In genomic region chr16:49932943-49933342, GRCh38 we compare ENCODE assay signal across 13 cellular contexts.
DNase-seq lines count a peak whose midpoint lies in the region; ATAC-seq and TF ChIP-seq lines count a peak whose summit lies in the region.
"Had no signal": no experiment of that assay in that cellular context is flagged by ENCODE, and none has a peak within 500 bp of the region (broad histone marks: within the 10 kb centered on the region; RNA-seq: fewer than 3 reads in every experiment).

No MANE protein-coding gene starts in this region.

- intact Hi-C loops in IMR-90 (cut with micrococcal nuclease) (no loop called here), left ventricle myocardium superior (cut with micrococcal nuclease) (no loop called here), spleen (cut with DNase I; ENCODE audit: low total_unique reads) (no loop called here), left lung (cut with DNase I) (no loop called here)

- in situ Hi-C loops in IMR-90 (cut with MboI; ENCODE audit: low sequenced_read_pairs), result no loop called here

- CTCF ChIA-PET in IMR-90 (lab: Yijun Ruan, JAX), result no interaction called here

- H2BK20ac ChIP-seq in IMR-90 (ENCODE audit: low read depth, low read length), result no peak overlapping the region

- no peak overlapping the region for H3K18ac ChIP-seq in IMR-90 (ENCODE audit: low read depth, low read length)

- DNase-seq in IMR-90, result peak; percentile 11
- DNase-seq in cardiac fibroblast (ENCODE audit: low read depth in 2 of 2), result peak; percentile 33 to 34
- peak; percentile 51 for DNase-seq in left ventricle myocardium superior
- DNase-seq in spleen, result peak; percentile 2
- no peak for DNase-seq in left lung
- DNase-seq in stimulated activated CD4-positive, alpha-beta T cell treated with anti-CD3 and anti-CD28 coated beads, Interleukin-4, amount 100 ng/mL, for 4 hours, result no peak
- DNase-seq: activated naive CD4-positive, alpha-beta T cell treated with anti-CD3 and anti-CD28 coated beads, Interleukin-2, amount 10 ng/mL, durations not matched to agents 7 days and 5 days; CD8-positive, alpha-beta T cell; MM.1S; NCI-H2171 treated with DMSO at 0.1 percent for 48 hours; T-cell had no signal

- H3K9me1 ChIP-seq in IMR-90 (ENCODE audit: insufficient read depth, low read length), result no peaks in the 10 kb centered on the region

- no TSS peak for BruUV-seq in IMR-90 (replicated peaks; lab: Mats Ljungman, UMichigan)

- H4K8ac ChIP-seq in IMR-90 (ENCODE audit: low read depth in 2 of 2, low read length in 2 of 2), result no peak overlapping the region

- TF ChIP-seq CTCF in IMR-90 (conservative IDR thresholded peaks at IDR 0.05; ENCODE audit: low read depth, low read length) (no peak), cardiac fibroblast (IDR thresholded peaks at IDR 0.05; ENCODE audit: low read depth, low read length) (no peak), spleen (IDR thresholded peaks at IDR 0.05 in 8 of 11, conservative IDR thresholded peaks at IDR 0.05 in 3 of 11) (no peak), left lung (IDR thresholded peaks at IDR 0.05) (no peak)

- POLR2A ChIA-PET in IMR-90 (lab: Charles Lee; ENCODE audit: unreplicated experiment), result interaction anchor here (0.6 kb wide), 1 partner anchor 1274 kb away, joined by 3 read pairs; no protein-coding TSS in a partner anchor

- no peak overlapping the region for H2BK120ac ChIP-seq in IMR-90 (ENCODE audit: low read depth, low read length)

- no CpG with 5 or more reads among the region's 4 CpGs for WGBS in IMR-90 (ENCODE audit: extremely low coverage in 2 of 2, insufficient read length in 1 of 2), 2 experiments
- WGBS in spleen, 5 donors, result 46 to 86% (median 69%) methylated on average over 4 of the region's 4 CpGs

- no peak overlapping the region for H2AFZ ChIP-seq in IMR-90 (replicated peaks; ENCODE audit: low read length, poor library complexity)

- TF ChIP-seq POLR2A in IMR-90 (IDR thresholded peaks at IDR 0.05; ENCODE audit: low read depth, low read length), result no peak
- no peak for TF ChIP-seq POLR2A in spleen (IDR thresholded peaks at IDR 0.05)

- H3K27me3 ChIP-seq in IMR-90 (ENCODE audit: control insufficient read depth, insufficient read depth, low read length) (peaks cover 5% of the 10 kb centered on the region), spleen (replicated peaks in 1 of 7) (peaks cover 0 to 14% (median 0%) of the 10 kb centered on the region in 7 donors), left lung (no peaks in the 10 kb centered on the region)

- no peak for TF ChIP-seq RAD21 in IMR-90 (IDR thresholded peaks at IDR 0.05; ENCODE audit: low read length)

- peak overlapping the region; percentile 10; the same call in 1 of the 2 replicates for H3K4me2 ChIP-seq in IMR-90 (ENCODE audit: low read depth, low read length)

- H4K5ac ChIP-seq in IMR-90 (ENCODE audit: low read depth, low read length), result no peak overlapping the region

- no peak overlapping the region for H2BK5ac ChIP-seq in IMR-90 (ENCODE audit: low read depth, low read length, poor library complexity, severe bottlenecking)

- no peak overlapping the region for H3K14ac ChIP-seq in IMR-90 (replicated peaks; ENCODE audit: low read depth, low read length)

- H3K27ac ChIP-seq in IMR-90 (ENCODE audit: insufficient read depth, low read length) (no peak overlapping the region), spleen (no peak overlapping the region), left lung (no peak overlapping the region)

- no peak overlapping the region for H2BK15ac ChIP-seq in IMR-90 (ENCODE audit: low read depth, low read length)

- no peak overlapping the region for H4K91ac ChIP-seq in IMR-90 (ENCODE audit: insufficient read depth, low read depth, low read length)

- H2AK5ac ChIP-seq in IMR-90 (ENCODE audit: low read depth, low read length), result no peak overlapping the region

- H3K9ac ChIP-seq in IMR-90 (ENCODE audit: low read depth, low read length), result no peak overlapping the region

- no peak overlapping the region for H3K4ac ChIP-seq in IMR-90 (ENCODE audit: low read depth, low read length)

- ATAC-seq in IMR-90 (ENCODE audit: low read depth) (peak; percentile 21; the same call in 1 of the 2 replicates), left ventricle myocardium superior (peak; percentile 75), left lung (no peak), HG03139 (IDR thresholded peaks at IDR 0.05; ENCODE audit: unreplicated experiment) (no peak), GM18907 (IDR thresholded peaks at IDR 0.05; ENCODE audit: unreplicated experiment) (no peak)
- ATAC-seq: CD8-positive, alpha-beta T cell; T-cell had no signal

- H3K23ac ChIP-seq in IMR-90 (ENCODE audit: low read depth, low read length), result no peak overlapping the region

- no peaks in the 10 kb centered on the region for H3K36me3 ChIP-seq in IMR-90 (ENCODE audit: control insufficient read depth, insufficient read depth, low read length)
- H3K36me3 ChIP-seq in spleen, result no peaks in the 10 kb centered on the region
- H3K36me3 ChIP-seq in left lung, result no peaks in the 10 kb centered on the region

- dilution Hi-C loops in IMR-90 (cut with HindIII; ENCODE audit: low sequenced_read_pairs, unreplicated experiment), result no loop called here

- H3K9me3 ChIP-seq in IMR-90 (ENCODE audit: control insufficient read depth, insufficient read depth, low read length), result no peaks in the 10 kb centered on the region
- peaks cover 0 to 3% (median 0%) of the 10 kb centered on the region in 8 donors for H3K9me3 ChIP-seq in spleen
- no peaks in the 10 kb centered on the region for H3K9me3 ChIP-seq in left lung

- H3K79me1 ChIP-seq in IMR-90 (ENCODE audit: low read depth in 1 of 2, low read length in 2 of 2), result no peaks in the 10 kb centered on the region

- H3K4me3 ChIP-seq in IMR-90 (ENCODE audit: insufficient read depth, low read depth, low read length) (no peak overlapping the region), cardiac fibroblast (replicated peaks in 1 of 2; ENCODE audit: low read depth in 2 of 2, low read length in 2 of 2) (no peak overlapping the region), spleen (no peak overlapping the region), left lung (no peak overlapping the region)

- H2AK9ac ChIP-seq in IMR-90 (replicated peaks; ENCODE audit: low read depth, low read length, poor library complexity), result no peak overlapping the region

- H3K4me1 ChIP-seq in IMR-90 (ENCODE audit: control insufficient read depth, insufficient read depth, low read length), result no peaks in the 10 kb centered on the region
- H3K4me1 ChIP-seq in spleen, result no peaks in the 10 kb centered on the region
- no peaks in the 10 kb centered on the region for H3K4me1 ChIP-seq in left lung

- H3K56ac ChIP-seq in IMR-90 (ENCODE audit: extremely low read depth, insufficient read depth, low read length), result no peak overlapping the region

- no peaks in the 10 kb centered on the region for H4K20me1 ChIP-seq in IMR-90 (ENCODE audit: insufficient read depth, low read length)

TF ChIP-seq in IMR-90, 13 proteins besides CTCF, POLR2A, EP300 and RAD21:
- TF ChIP-seq MXI1 (IDR thresholded peaks at IDR 0.05; ENCODE audit: borderline replicate concordance, low read depth, low read length) (no peak), FOS (IDR thresholded peaks at IDR 0.05; ENCODE audit: low read depth, low read length) (no peak)

Comparison
In these comparisons a context has a peak if more than half of its experiments do, and no peak if none do; other contexts are left out.
1. ATAC-seq: peak in IMR-90 (single experiment) and left ventricle myocardium superior (single experiment); none in left lung (single experiment), HG03139 (single experiment) and GM18907 (single experiment).
2. DNase-seq: peak in IMR-90 (single experiment), cardiac fibroblast (2 of 2), left ventricle myocardium superior (single experiment) and spleen (single experiment); none in left lung (0 of 2) and stimulated activated CD4-positive, alpha-beta T cell treated with anti-CD3 and anti-CD28 coated beads, Interleukin-4, amount 100 ng/mL, for 4 hours (0 of 2).